36 cellular contexts compared by ENCODE assay signal in genomic region chr13:65593298-65593874, GRCh38.
"Had no signal": no experiment of that assay in that cellular context is flagged by ENCODE, and none has a peak within 500 bp of the region (broad histone marks: within the 10 kb centered on the region; RNA-seq: fewer than 3 reads in every experiment).

No MANE protein-coding gene starts in this region.

- DNase-seq: activated B cell treated with CpG ODN at 0.5 μM for 24 hours; activated CD4-positive, alpha-beta memory T cell treated with anti-CD3 and anti-CD28 coated beads for 36 hours; activated CD4-positive, alpha-beta T cell treated with anti-CD3 and anti-CD28 coated beads for 4 hours; activated CD4-positive, alpha-beta T cell treated with anti-CD3 and anti-CD28 coated beads, Interleukin-2, amount 50 U/mL, for 1 hour; activated CD4-positive, CD25-positive, alpha-beta regulatory T cell treated with anti-CD3 and anti-CD28 coated beads, Interleukin-2, amount 50 U/mL, for 72 hours; activated CD8-positive, alpha-beta memory T cell treated with anti-CD3 and anti-CD28 coated beads, Interleukin-2, amount 50 U/mL, for 4 hours; activated gamma-delta T cell treated with Interleukin-2 at 50 U/mL for 16 hours; activated naive CD4-positive, alpha-beta T cell treated with anti-CD3 and anti-CD28 coated beads for 36 hours; activated T-cell treated with anti-CD3 and anti-CD28 coated beads for 4 hours; activated T-cell treated with anti-CD3 and anti-CD28 coated beads, Interleukin-2, amount 50 U/mL, for 4 hours; anterior cingulate cortex; central memory CD4-positive, alpha-beta T cell; NCI-H1092 treated with DMSO at 0.1 percent for 48 hours; NCI-H1417; NCI-H146; NCI-H187; NCI-H2029 treated with DMSO at 0.1 percent for 48 hours; NCI-H2107; NCI-H2171; NCI-H510A; NCI-H526; NCI-H748 treated with DMSO at 0.1 percent for 48 hours; NK-92 treated with Interleukin-12 subunit alpha and Interleukin-12 subunit beta, amount 100 ng/mL, for 24 hours; PC-9; Right ventricle myocardium superior; SJCRH30; SW 1271; T-helper 1 cell; T-helper 2 cell; T-helper 9 cell had no signal

- H3K27ac ChIP-seq: KMS-11, PC-9, SJCRH30, VCaP had no signal

- H3K4me3 Mint-ChIP-seq: activated B cell treated with CpG ODN at 0.5 μM for 24 hours; activated CD4-positive, alpha-beta memory T cell treated with anti-CD3 and anti-CD28 coated beads for 36 hours; activated naive CD4-positive, alpha-beta T cell treated with anti-CD3 and anti-CD28 coated beads for 36 hours; activated T-cell treated with anti-CD3 and anti-CD28 coated beads, Interleukin-2, amount 50 U/mL, for 4 hours; activated T-helper 1 cell treated with anti-CD3 and anti-CD28 coated beads, Interleukin-12 subunit alpha, Interleukin-12 subunit beta, Interleukin-2, Interleukin-4 antibody, amounts not matched to agents 30 ng/mL and 10 ng/mL and 1 ng/mL, durations not matched to agents 14 hours and 24 hours and 36 hours had no signal

- H3K4me1 ChIP-seq: SJCRH30 had no signal

- ATAC-seq: activated naive CD4-positive, alpha-beta T cell treated with anti-CD3 and anti-CD28 coated beads, Interleukin-2, amount 50 U/mL, for 72 hours; activated T-cell treated with anti-CD3 and anti-CD28 coated beads, Interleukin-2, amount 50 U/mL, for 4 hours had no signal

- H3K27me3 ChIP-seq: SJCRH30 had no signal

- H3K4me1 Mint-ChIP-seq: activated B cell treated with CpG ODN at 0.5 μM for 24 hours had no signal

- H3K36me3 Mint-ChIP-seq: activated CD4-positive, alpha-beta memory T cell treated with anti-CD3 and anti-CD28 coated beads for 36 hours had no signal

- FAIRE-seq: bronchial epithelial cell, RCC 7860 had no signal

- H3K27ac Mint-ChIP-seq: activated B cell treated with CpG ODN at 0.5 μM for 24 hours; activated CD4-positive, alpha-beta memory T cell treated with anti-CD3 and anti-CD28 coated beads for 36 hours; activated naive CD4-positive, alpha-beta T cell treated with anti-CD3 and anti-CD28 coated beads for 36 hours; activated naive CD4-positive, alpha-beta T cell treated with anti-CD3 and anti-CD28 coated beads, Interleukin-2, amount 50 U/mL, for 72 hours; activated T-helper 1 cell treated with anti-CD3 and anti-CD28 coated beads, Interleukin-12 subunit alpha, Interleukin-12 subunit beta, Interleukin-2, Interleukin-4 antibody, amounts not matched to agents 30 ng/mL and 10 ng/mL and 1 ng/mL, durations not matched to agents 14 hours and 24 hours and 36 hours had no signal

- H3K4me3 ChIP-seq: PC-9, SJCRH30 had no signal

- H3K36me3 ChIP-seq: SJCRH30 had no signal

- H3K27me3 Mint-ChIP-seq: activated B cell treated with CpG ODN at 0.5 μM for 24 hours; activated CD4-positive, alpha-beta memory T cell treated with anti-CD3 and anti-CD28 coated beads for 36 hours had no signal

- H3K9me3 ChIP-seq: SJCRH30 had no signal
